ENCODE assay signal across 2 cellular contexts in the genomic region with DNA sequence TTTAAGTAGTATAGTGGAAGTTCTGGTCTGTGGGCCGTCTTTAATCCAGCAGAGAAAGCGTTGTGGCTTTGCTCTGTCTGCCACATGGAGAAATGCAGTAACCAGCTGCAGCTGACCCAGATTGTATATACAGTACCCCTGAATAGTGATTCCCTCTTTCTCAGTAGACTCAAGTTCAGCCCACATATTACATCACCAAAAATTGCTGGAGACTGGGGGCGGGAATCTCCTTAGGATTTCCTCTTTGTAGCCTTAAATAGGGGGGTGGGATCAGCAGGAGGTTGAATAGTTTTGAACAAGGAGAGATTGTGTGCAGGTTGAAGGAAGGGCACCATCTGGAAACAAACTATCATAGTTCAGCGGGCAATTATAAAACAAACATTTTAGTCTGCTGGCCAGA.
A peak's percentile ranks its signal among the peaks of the same experiment; 100 is the strongest.
TF ChIP-seq lines count a peak whose summit lies in the region.

A gene with protein sequence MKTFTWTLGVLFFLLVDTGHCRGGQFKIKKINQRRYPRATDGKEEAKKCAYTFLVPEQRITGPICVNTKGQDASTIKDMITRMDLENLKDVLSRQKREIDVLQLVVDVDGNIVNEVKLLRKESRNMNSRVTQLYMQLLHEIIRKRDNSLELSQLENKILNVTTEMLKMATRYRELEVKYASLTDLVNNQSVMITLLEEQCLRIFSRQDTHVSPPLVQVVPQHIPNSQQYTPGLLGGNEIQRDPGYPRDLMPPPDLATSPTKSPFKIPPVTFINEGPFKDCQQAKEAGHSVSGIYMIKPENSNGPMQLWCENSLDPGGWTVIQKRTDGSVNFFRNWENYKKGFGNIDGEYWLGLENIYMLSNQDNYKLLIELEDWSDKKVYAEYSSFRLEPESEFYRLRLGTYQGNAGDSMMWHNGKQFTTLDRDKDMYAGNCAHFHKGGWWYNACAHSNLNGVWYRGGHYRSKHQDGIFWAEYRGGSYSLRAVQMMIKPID (minus strand): TSS at position 134 of the 400 bp plus-strand sequence. CDS start 5,301 bp downstream, outside the sequence.

TF ChIP-seq in HEK293, 187 proteins besides CTCF, POLR2A, EP300 and RAD21 (continued from another document):
- TF ChIP-seq, protein P1, sequence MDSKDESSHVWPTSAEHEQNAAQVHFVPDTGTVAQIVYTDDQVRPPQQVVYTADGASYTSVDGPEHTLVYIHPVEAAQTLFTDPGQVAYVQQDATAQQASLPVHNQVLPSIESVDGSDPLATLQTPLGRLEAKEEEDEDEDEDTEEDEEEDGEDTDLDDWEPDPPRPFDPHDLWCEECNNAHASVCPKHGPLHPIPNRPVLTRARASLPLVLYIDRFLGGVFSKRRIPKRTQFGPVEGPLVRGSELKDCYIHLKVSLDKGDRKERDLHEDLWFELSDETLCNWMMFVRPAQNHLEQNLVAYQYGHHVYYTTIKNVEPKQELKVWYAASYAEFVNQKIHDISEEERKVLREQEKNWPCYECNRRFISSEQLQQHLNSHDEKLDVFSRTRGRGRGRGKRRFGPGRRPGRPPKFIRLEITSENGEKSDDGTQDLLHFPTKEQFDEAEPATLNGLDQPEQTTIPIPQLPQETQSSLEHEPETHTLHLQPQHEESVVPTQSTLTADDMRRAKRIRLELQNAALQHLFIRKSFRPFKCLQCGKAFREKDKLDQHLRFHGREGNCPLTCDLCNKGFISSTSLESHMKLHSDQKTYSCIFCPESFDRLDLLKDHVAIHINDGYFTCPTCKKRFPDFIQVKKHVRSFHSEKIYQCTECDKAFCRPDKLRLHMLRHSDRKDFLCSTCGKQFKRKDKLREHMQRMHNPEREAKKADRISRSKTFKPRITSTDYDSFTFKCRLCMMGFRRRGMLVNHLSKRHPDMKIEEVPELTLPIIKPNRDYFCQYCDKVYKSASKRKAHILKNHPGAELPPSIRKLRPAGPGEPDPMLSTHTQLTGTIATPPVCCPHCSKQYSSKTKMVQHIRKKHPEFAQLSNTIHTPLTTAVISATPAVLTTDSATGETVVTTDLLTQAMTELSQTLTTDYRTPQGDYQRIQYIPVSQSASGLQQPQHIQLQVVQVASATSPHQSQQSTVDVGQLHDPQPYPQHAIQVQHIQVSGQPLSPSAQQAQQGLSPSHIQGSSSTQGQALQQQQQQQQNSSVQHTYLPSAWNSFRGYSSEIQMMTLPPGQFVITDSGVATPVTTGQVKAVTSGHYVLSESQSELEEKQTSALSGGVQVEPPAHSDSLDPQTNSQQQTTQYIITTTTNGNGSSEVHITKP (tag by site-specific recombination; IDR thresholded peaks at IDR 0.05), result peak; percentile 56; the same call in 1 of the 2 replicates
- TF ChIP-seq, protein P2, sequence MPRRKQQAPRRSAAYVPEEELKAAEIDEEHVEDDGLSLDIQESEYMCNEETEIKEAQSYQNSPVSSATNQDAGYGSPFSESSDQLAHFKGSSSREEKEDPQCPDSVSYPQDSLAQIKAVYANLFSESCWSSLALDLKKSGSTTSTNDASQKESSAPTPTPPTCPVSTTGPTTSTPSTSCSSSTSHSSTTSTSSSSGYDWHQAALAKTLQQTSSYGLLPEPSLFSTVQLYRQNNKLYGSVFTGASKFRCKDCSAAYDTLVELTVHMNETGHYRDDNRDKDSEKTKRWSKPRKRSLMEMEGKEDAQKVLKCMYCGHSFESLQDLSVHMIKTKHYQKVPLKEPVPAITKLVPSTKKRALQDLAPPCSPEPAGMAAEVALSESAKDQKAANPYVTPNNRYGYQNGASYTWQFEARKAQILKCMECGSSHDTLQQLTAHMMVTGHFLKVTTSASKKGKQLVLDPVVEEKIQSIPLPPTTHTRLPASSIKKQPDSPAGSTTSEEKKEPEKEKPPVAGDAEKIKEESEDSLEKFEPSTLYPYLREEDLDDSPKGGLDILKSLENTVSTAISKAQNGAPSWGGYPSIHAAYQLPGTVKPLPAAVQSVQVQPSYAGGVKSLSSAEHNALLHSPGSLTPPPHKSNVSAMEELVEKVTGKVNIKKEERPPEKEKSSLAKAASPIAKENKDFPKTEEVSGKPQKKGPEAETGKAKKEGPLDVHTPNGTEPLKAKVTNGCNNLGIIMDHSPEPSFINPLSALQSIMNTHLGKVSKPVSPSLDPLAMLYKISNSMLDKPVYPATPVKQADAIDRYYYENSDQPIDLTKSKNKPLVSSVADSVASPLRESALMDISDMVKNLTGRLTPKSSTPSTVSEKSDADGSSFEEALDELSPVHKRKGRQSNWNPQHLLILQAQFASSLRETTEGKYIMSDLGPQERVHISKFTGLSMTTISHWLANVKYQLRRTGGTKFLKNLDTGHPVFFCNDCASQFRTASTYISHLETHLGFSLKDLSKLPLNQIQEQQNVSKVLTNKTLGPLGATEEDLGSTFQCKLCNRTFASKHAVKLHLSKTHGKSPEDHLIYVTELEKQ (tag by site-specific recombination; IDR thresholded peaks at IDR 0.05; ENCODE audit: borderline replicate concordance), result no peak
- TF ChIP-seq IKZF3 (tag by site-specific recombination; IDR thresholded peaks at IDR 0.05), result peak; percentile 21; the same call in 1 of the 2 replicates
- 0 out of 2 replicates have a peak, but pooled peaks have one; percentile 18 for TF ChIP-seq ZIC2 (tag by site-specific recombination; IDR thresholded peaks at IDR 0.05)
- TF ChIP-seq, protein P3, sequence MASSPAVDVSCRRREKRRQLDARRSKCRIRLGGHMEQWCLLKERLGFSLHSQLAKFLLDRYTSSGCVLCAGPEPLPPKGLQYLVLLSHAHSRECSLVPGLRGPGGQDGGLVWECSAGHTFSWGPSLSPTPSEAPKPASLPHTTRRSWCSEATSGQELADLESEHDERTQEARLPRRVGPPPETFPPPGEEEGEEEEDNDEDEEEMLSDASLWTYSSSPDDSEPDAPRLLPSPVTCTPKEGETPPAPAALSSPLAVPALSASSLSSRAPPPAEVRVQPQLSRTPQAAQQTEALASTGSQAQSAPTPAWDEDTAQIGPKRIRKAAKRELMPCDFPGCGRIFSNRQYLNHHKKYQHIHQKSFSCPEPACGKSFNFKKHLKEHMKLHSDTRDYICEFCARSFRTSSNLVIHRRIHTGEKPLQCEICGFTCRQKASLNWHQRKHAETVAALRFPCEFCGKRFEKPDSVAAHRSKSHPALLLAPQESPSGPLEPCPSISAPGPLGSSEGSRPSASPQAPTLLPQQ (tag by site-specific recombination; IDR thresholded peaks at IDR 0.05), result peak; percentile 23; the same call in 1 of the 2 replicates
- TF ChIP-seq ZNF626 (tag by site-specific recombination; IDR thresholded peaks at IDR 0.05), result no peak
- TF ChIP-seq EGR2 (tag by site-specific recombination; IDR thresholded peaks at IDR 0.05; ENCODE audit: low read depth), result peak; percentile 57; the same call in 1 of the 2 replicates
- TF ChIP-seq, protein P4, sequence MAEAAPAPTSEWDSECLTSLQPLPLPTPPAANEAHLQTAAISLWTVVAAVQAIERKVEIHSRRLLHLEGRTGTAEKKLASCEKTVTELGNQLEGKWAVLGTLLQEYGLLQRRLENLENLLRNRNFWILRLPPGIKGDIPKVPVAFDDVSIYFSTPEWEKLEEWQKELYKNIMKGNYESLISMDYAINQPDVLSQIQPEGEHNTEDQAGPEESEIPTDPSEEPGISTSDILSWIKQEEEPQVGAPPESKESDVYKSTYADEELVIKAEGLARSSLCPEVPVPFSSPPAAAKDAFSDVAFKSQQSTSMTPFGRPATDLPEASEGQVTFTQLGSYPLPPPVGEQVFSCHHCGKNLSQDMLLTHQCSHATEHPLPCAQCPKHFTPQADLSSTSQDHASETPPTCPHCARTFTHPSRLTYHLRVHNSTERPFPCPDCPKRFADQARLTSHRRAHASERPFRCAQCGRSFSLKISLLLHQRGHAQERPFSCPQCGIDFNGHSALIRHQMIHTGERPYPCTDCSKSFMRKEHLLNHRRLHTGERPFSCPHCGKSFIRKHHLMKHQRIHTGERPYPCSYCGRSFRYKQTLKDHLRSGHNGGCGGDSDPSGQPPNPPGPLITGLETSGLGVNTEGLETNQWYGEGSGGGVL (tag by site-specific recombination; IDR thresholded peaks at IDR 0.05), result peak; percentile 43; the same call in 1 of the 2 replicates
- no peak for TF ChIP-seq ZNF473 (tag by site-specific recombination; IDR thresholded peaks at IDR 0.05)

TF ChIP-seq in HepG2, 621 proteins besides CTCF, POLR2A, EP300 and RAD21 (continued from another document and continues in another):
- TF ChIP-seq, protein P5, sequence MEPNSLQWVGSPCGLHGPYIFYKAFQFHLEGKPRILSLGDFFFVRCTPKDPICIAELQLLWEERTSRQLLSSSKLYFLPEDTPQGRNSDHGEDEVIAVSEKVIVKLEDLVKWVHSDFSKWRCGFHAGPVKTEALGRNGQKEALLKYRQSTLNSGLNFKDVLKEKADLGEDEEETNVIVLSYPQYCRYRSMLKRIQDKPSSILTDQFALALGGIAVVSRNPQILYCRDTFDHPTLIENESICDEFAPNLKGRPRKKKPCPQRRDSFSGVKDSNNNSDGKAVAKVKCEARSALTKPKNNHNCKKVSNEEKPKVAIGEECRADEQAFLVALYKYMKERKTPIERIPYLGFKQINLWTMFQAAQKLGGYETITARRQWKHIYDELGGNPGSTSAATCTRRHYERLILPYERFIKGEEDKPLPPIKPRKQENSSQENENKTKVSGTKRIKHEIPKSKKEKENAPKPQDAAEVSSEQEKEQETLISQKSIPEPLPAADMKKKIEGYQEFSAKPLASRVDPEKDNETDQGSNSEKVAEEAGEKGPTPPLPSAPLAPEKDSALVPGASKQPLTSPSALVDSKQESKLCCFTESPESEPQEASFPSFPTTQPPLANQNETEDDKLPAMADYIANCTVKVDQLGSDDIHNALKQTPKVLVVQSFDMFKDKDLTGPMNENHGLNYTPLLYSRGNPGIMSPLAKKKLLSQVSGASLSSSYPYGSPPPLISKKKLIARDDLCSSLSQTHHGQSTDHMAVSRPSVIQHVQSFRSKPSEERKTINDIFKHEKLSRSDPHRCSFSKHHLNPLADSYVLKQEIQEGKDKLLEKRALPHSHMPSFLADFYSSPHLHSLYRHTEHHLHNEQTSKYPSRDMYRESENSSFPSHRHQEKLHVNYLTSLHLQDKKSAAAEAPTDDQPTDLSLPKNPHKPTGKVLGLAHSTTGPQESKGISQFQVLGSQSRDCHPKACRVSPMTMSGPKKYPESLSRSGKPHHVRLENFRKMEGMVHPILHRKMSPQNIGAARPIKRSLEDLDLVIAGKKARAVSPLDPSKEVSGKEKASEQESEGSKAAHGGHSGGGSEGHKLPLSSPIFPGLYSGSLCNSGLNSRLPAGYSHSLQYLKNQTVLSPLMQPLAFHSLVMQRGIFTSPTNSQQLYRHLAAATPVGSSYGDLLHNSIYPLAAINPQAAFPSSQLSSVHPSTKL (CRISPR knock-in tag; IDR thresholded peaks at IDR 0.05), result peak; percentile 67
- TF ChIP-seq, protein P6, sequence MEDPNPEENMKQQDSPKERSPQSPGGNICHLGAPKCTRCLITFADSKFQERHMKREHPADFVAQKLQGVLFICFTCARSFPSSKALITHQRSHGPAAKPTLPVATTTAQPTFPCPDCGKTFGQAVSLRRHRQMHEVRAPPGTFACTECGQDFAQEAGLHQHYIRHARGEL (CRISPR knock-in tag; IDR thresholded peaks at IDR 0.05), result no peak
- TF ChIP-seq, protein P7, sequence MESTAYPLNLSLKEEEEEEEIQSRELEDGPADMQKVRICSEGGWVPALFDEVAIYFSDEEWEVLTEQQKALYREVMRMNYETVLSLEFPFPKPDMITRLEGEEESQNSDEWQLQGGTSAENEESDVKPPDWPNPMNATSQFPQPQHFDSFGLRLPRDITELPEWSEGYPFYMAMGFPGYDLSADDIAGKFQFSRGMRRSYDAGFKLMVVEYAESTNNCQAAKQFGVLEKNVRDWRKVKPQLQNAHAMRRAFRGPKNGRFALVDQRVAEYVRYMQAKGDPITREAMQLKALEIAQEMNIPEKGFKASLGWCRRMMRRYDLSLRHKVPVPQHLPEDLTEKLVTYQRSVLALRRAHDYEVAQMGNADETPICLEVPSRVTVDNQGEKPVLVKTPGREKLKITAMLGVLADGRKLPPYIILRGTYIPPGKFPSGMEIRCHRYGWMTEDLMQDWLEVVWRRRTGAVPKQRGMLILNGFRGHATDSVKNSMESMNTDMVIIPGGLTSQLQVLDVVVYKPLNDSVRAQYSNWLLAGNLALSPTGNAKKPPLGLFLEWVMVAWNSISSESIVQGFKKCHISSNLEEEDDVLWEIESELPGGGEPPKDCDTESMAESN (CRISPR knock-in tag; conservative IDR thresholded peaks at IDR 0.05), result no peak
- TF ChIP-seq, protein P8, sequence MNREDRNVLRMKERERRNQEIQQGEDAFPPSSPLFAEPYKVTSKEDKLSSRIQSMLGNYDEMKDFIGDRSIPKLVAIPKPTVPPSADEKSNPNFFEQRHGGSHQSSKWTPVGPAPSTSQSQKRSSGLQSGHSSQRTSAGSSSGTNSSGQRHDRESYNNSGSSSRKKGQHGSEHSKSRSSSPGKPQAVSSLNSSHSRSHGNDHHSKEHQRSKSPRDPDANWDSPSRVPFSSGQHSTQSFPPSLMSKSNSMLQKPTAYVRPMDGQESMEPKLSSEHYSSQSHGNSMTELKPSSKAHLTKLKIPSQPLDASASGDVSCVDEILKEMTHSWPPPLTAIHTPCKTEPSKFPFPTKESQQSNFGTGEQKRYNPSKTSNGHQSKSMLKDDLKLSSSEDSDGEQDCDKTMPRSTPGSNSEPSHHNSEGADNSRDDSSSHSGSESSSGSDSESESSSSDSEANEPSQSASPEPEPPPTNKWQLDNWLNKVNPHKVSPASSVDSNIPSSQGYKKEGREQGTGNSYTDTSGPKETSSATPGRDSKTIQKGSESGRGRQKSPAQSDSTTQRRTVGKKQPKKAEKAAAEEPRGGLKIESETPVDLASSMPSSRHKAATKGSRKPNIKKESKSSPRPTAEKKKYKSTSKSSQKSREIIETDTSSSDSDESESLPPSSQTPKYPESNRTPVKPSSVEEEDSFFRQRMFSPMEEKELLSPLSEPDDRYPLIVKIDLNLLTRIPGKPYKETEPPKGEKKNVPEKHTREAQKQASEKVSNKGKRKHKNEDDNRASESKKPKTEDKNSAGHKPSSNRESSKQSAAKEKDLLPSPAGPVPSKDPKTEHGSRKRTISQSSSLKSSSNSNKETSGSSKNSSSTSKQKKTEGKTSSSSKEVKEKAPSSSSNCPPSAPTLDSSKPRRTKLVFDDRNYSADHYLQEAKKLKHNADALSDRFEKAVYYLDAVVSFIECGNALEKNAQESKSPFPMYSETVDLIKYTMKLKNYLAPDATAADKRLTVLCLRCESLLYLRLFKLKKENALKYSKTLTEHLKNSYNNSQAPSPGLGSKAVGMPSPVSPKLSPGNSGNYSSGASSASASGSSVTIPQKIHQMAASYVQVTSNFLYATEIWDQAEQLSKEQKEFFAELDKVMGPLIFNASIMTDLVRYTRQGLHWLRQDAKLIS (CRISPR knock-in tag; IDR thresholded peaks at IDR 0.05), result no peak
- no peak for TF ChIP-seq RXRB (CRISPR knock-in tag; IDR thresholded peaks at IDR 0.05; ENCODE audit: borderline replicate concordance)
- peak; percentile 31; the same call in 1 of the 2 replicates for TF ChIP-seq SRF (IDR thresholded peaks at IDR 0.05; ENCODE audit: low read depth, low read length)
- peak; percentile 25; the same call in 1 of the 2 replicates for TF ChIP-seq SIN3A (IDR thresholded peaks at IDR 0.05; ENCODE audit: borderline replicate concordance, low read depth, low read length)
- no peak for TF ChIP-seq NFYB (CRISPR knock-in tag; IDR thresholded peaks at IDR 0.05)
- TF ChIP-seq SP5 (CRISPR knock-in tag; IDR thresholded peaks at IDR 0.05; ENCODE audit: borderline replicate concordance, low read depth), result peak; percentile 76; the same call in 1 of the 2 replicates
- TF ChIP-seq, protein P9, sequence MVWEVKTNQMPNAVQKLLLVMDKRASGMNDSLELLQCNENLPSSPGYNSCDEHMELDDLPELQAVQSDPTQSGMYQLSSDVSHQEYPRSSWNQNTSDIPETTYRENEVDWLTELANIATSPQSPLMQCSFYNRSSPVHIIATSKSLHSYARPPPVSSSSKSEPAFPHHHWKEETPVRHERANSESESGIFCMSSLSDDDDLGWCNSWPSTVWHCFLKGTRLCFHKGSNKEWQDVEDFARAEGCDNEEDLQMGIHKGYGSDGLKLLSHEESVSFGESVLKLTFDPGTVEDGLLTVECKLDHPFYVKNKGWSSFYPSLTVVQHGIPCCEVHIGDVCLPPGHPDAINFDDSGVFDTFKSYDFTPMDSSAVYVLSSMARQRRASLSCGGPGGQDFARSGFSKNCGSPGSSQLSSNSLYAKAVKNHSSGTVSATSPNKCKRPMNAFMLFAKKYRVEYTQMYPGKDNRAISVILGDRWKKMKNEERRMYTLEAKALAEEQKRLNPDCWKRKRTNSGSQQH (CRISPR knock-in tag; IDR thresholded peaks at IDR 0.05; ENCODE audit: low read depth), result no peak
- TF ChIP-seq ZNF557 (CRISPR knock-in tag; IDR thresholded peaks at IDR 0.05), result no peak
- peak; percentile 59; the same call in 1 of the 2 replicates for TF ChIP-seq ISL2 (CRISPR knock-in tag; IDR thresholded peaks at IDR 0.05)
